12 cellular contexts compared by ENCODE assay signal in the genomic region with DNA sequence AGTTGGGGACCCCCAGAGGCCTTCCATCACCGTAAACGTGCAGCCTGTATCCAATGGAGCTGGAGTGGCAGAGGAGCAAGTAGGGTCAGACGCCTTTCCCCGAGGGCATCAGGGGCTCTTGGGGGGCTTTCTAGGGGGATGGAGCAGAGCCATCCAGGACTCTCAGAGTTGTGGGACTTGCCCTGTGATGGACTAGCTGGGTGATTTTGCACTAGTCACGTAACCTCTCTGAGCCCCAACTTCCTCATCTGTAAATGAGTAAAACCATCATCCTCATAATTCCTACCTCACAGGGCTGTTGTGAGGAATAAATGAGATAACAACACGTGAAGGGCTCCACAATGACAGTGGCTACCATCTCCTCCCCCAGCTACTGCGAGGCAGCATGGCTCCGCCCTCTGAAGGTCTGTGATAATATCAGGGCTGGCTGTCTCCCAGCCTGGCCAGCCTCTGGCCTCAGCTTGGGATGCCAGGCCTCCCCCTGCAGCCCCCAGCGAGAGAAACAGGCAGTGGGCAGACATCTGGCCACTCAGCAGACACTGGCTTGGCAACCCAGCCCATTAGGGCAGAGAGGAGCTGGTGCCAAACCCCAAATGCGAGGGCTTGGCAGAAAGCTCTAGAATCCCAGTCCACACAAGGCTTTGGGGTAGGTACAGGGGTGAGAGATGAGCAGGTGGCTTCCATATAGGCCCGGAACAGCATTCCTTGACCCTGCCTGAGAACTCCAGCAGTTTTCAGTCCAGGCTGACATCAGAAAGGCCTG. TPM values are rescaled to one million over a fixed set of nuclear protein-coding genes. Genes with fewer than 3 reads are reported as not detected.
DNase-seq lines count a peak whose midpoint lies in the region; ATAC-seq and TF ChIP-seq lines count a peak whose summit lies in the region.
"Had no signal": no experiment of that assay in that cellular context is flagged by ENCODE, and none has a peak within 500 bp of the region (broad histone marks: within the 10 kb centered on the region; RNA-seq: fewer than 3 reads in every experiment).

No MANE protein-coding gene starts in this region.

- no peak for TF ChIP-seq EP300 in sigmoid colon (IDR thresholded peaks at IDR 0.05)

- H3K9me3 Mint-ChIP-seq in HFFc6 = no peaks in the 10 kb centered on the region
- H3K9me3 Mint-ChIP-seq: central memory CD8-positive, alpha-beta T cell; T-helper 1 cell treated with Interleukin-12 subunit alpha and Interleukin-12 subunit beta and Interleukin-4 antibody, amounts not matched to agents 30 μg/mL and 1 μg/mL, for 36 hours had no signal

- intact Hi-C loops in adrenal gland (cut with DNase I) = loop anchor here (5.0 kb wide), 2 partner anchors 33 to 97 kb away; a partner anchor contains a TSS
- intact Hi-C loops in sigmoid colon (cut with DNase I) = loop anchor here (1.0 kb wide), 1 partner anchor 19 kb away; no protein-coding TSS in a partner anchor

- peaks cover 39% of the 10 kb centered on the region for H3K4me1 Mint-ChIP-seq in HFFc6 (ENCODE audit: low read depth)

- peak; percentile 16 for DNase-seq in HFFc6
- peak; percentile 53 to 88 (median 75) for DNase-seq in adrenal gland
- DNase-seq in sigmoid colon = no peak
- DNase-seq in HEK293T (ENCODE audit: extremely low spot score) = no peak
- no peak for DNase-seq in EL

- ATAC-seq in HG03108 (IDR thresholded peaks at IDR 0.05; ENCODE audit: unreplicated experiment) (no peak), HG02973 (IDR thresholded peaks at IDR 0.05; ENCODE audit: unreplicated experiment) (no peak)

- H3K4me3 Mint-ChIP-seq in HFFc6 = no peak overlapping the region
- H3K4me3 Mint-ChIP-seq: central memory CD8-positive, alpha-beta T cell; T-helper 1 cell treated with Interleukin-12 subunit alpha and Interleukin-12 subunit beta and Interleukin-4 antibody, amounts not matched to agents 30 μg/mL and 1 μg/mL, for 36 hours had no signal

- H3K9me3 ChIP-seq in adrenal gland (replicated peaks in 1 of 3) = no peaks in the 10 kb centered on the region
- H3K9me3 ChIP-seq in iPS-15b (ENCODE audit: control insufficient read depth, insufficient read depth, low read length) = no peaks in the 10 kb centered on the region
- no peaks in the 10 kb centered on the region for H3K9me3 ChIP-seq in sigmoid colon

- H3K36me3 ChIP-seq in adrenal gland (replicated peaks in 1 of 2) = no peaks in the 10 kb centered on the region
- H3K36me3 ChIP-seq in iPS-15b (ENCODE audit: control insufficient read depth, insufficient read depth, low read length) = no peaks in the 10 kb centered on the region
- no peaks in the 10 kb centered on the region for H3K36me3 ChIP-seq in sigmoid colon

- no peaks in the 10 kb centered on the region; the same call in none of the 2 replicates for H3K27me3 Mint-ChIP-seq in HFFc6 (ENCODE audit: insufficient read depth)

- peak in 1 of 2 donors; percentile 44 for TF ChIP-seq POLR2A in adrenal gland (IDR thresholded peaks at IDR 0.05)
- no peak for TF ChIP-seq POLR2A in sigmoid colon (IDR thresholded peaks at IDR 0.05)

- peak overlapping the region; percentile 66 to 92 (median 88) for H3K27ac ChIP-seq in adrenal gland
- H3K27ac ChIP-seq in sigmoid colon = peak overlapping the region; percentile 69 to 84 (median 76)

- POLR2A ChIA-PET in HEK293T (lab: Yijun Ruan, JAX) = interaction anchor here (0.9 to 1.6 kb wide), 3 partner anchors 37 to 58 kb away, joined by 3 to 5 read pairs (median 4); a partner anchor contains a TSS

- H3K27ac Mint-ChIP-seq in HFFc6 = peak overlapping the region; percentile 69; the same call in 1 of the 2 replicates
- H3K27ac Mint-ChIP-seq: T-helper 1 cell treated with Interleukin-12 subunit alpha and Interleukin-12 subunit beta and Interleukin-4 antibody, amounts not matched to agents 30 μg/mL and 1 μg/mL, for 36 hours had no signal

- no peaks in the 10 kb centered on the region for H3K27me3 ChIP-seq in adrenal gland
- peaks cover 5% of the 10 kb centered on the region for H3K27me3 ChIP-seq in iPS-15b (ENCODE audit: control insufficient read depth, insufficient read depth, low read length)
- H3K27me3 ChIP-seq in sigmoid colon = no peaks in the 10 kb centered on the region

- H3K4me3 ChIP-seq in adrenal gland (no peak overlapping the region), iPS-15b (ENCODE audit: low read depth, low read length) (peak overlapping the region; percentile 2), sigmoid colon (no peak overlapping the region)

- CTCF ChIA-PET in HEK293T (lab: Yijun Ruan, JAX) = interaction anchor here (0.5 to 3.5 kb wide), 14 partner anchors 10 to 643 kb away, joined by 3 to 21 read pairs (median 4); no protein-coding TSS in a partner anchor

- no peaks in the 10 kb centered on the region for H3K36me3 Mint-ChIP-seq in HFFc6 (ENCODE audit: low read depth)

- no peak overlapping the region for H3K9ac ChIP-seq in iPS-15b (ENCODE audit: low read depth, low read length)

- TF ChIP-seq CTCF in HFFc6 (IDR thresholded peaks at IDR 0.05) (no peak), adrenal gland (IDR thresholded peaks at IDR 0.05) (no peak), sigmoid colon (IDR thresholded peaks at IDR 0.05) (no peak)

- WGBS in adrenal gland, 4 donors = 34 to 49% (median 36%) methylated on average over 8 to 11 of the region's 11 CpGs
- WGBS in sigmoid colon, 2 donors = 38 to 62% methylated on average over 11 of the region's 11 CpGs

- H3K4me1 ChIP-seq in adrenal gland (replicated peaks in 1 of 2) (peaks cover 37 to 52% of the 10 kb centered on the region in 2 donors), iPS-15b (ENCODE audit: control insufficient read depth, insufficient read depth, low read length) (peaks cover 30% of the 10 kb centered on the region), sigmoid colon (peaks cover 0 to 42% (median 26%) of the 10 kb centered on the region in 4 donors)

TF ChIP-seq in HEK293T, 16 proteins besides CTCF, POLR2A, EP300 and RAD21:
- TF ChIP-seq ELF4 (IDR thresholded peaks at IDR 0.05) (no peak), HDGF (IDR thresholded peaks at IDR 0.05; ENCODE audit: borderline replicate concordance) (no peak), FOXA1 (IDR thresholded peaks at IDR 0.05) (no peak), L3MBTL2 (conservative IDR thresholded peaks at IDR 0.05) (no peak), LEF1 (IDR thresholded peaks at IDR 0.05; ENCODE audit: borderline replicate concordance) (no peak), FOXM1 (IDR thresholded peaks at IDR 0.05; ENCODE audit: borderline replicate concordance) (no peak), CTBP1 (IDR thresholded peaks at IDR 0.05; ENCODE audit: borderline replicate concordance) (no peak), BHLHE40 (IDR thresholded peaks at IDR 0.05; ENCODE audit: borderline replicate concordance) (no peak), FOXK2 (IDR thresholded peaks at IDR 0.05) (no peak), SUZ12 (IDR thresholded peaks at IDR 0.05) (no peak), TARDBP (IDR thresholded peaks at IDR 0.05) (no peak), ARNT (IDR thresholded peaks at IDR 0.05) (no peak), NFRKB (IDR thresholded peaks at IDR 0.05) (no peak), SP1 (IDR thresholded peaks at IDR 0.05) (no peak)
- TF ChIP-seq, protein P1, sequence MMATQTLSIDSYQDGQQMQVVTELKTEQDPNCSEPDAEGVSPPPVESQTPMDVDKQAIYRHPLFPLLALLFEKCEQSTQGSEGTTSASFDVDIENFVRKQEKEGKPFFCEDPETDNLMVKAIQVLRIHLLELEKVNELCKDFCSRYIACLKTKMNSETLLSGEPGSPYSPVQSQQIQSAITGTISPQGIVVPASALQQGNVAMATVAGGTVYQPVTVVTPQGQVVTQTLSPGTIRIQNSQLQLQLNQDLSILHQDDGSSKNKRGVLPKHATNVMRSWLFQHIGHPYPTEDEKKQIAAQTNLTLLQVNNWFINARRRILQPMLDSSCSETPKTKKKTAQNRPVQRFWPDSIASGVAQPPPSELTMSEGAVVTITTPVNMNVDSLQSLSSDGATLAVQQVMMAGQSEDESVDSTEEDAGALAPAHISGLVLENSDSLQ (IDR thresholded peaks at IDR 0.05) = no peak

RNA-seq across cellular contexts. Expression of a gene that starts 6.7 kb away (rescaled TPM):
- under 1 TPM; 0.32 to 0.71 (median 0.49) TPM for total RNA-seq in HFFc6 (2021; fragmentation: NEBNext Ultra II Directional; extraction: Animal tissue kit (Norgen Biotek cat#: 25700))
- total RNA-seq in adrenal gland = 10 to 100 TPM in 4 of 8 donors, 1 to 10 TPM in 4; 3.9 to 28.7 (median 13.0) TPM
- polyA plus RNA-seq in adrenal gland = 10 to 100 TPM in 1 of 3 donors, 1 to 10 TPM in 2; 4.6 to 11.8 (median 9.1) TPM
- 1 to 10 TPM in 3 of 4 donors, under 1 TPM in 1; 0.71 to 1.9 (median 1.5) TPM for total RNA-seq in sigmoid colon
- 10 to 100 TPM; 11.6 to 13.2 (median 13.0) TPM for polyA plus RNA-seq in sigmoid colon

RNA-seq across cellular contexts. Expression of a gene that starts 28.3 kb away (rescaled TPM):
- not detected for total RNA-seq in HFFc6 (2021; fragmentation: NEBNext Ultra II Directional; extraction: Animal tissue kit (Norgen Biotek cat#: 25700))
- total RNA-seq in adrenal gland = under 1 TPM in 1 of 8 donors, not detected in 7; under 0.01 TPM
- polyA plus RNA-seq in adrenal gland = not detected
- total RNA-seq in sigmoid colon = under 1 TPM in 1 of 4 donors, not detected in 3; 0.14 TPM
- polyA plus RNA-seq in sigmoid colon = not detected
- total RNA-seq: Calu3, renal cortical epithelial cell had no signal

RNA-seq across cellular contexts. Expression of a gene that starts 34.1 kb away (rescaled TPM):
- 10 to 100 TPM in 5 of 6 experiments, 1 to 10 TPM in 1; 8.2 to 16.1 (median 15.1) TPM for total RNA-seq in HFFc6 (2021; fragmentation: NEBNext Ultra II Directional; extraction: Animal tissue kit (Norgen Biotek cat#: 25700))
- 10 to 100 TPM; 10.3 to 46.9 (median 23.0) TPM for total RNA-seq in adrenal gland
- 10 to 100 TPM in 2 of 3 donors, 1 to 10 TPM in 1; 1.8 to 25.9 (median 20.3) TPM for polyA plus RNA-seq in adrenal gland
- 10 to 100 TPM; 23.2 to 35.2 (median 32.4) TPM for total RNA-seq in sigmoid colon
- polyA plus RNA-seq in sigmoid colon = 10 to 100 TPM in 1 of 3 donors, 1 to 10 TPM in 2; 4.9 to 12.5 (median 5.4) TPM
- total RNA-seq: Calu3 had no signal

RNA-seq across cellular contexts. Expression of a gene that starts 40.5 kb away (rescaled TPM):
- 10 to 100 TPM; 48.6 to 63.5 (median 52.7) TPM for total RNA-seq in HFFc6 (2021; fragmentation: NEBNext Ultra II Directional; extraction: Animal tissue kit (Norgen Biotek cat#: 25700))
- total RNA-seq in adrenal gland (10 to 100 TPM in 7 of 8 donors, 1 to 10 TPM in 1; 8.9 to 28.0 (median 20.6) TPM), sigmoid colon (10 to 100 TPM in 3 of 4 donors, 1 to 10 TPM in 1; 9.8 to 18.3 (median 11.8) TPM)
- polyA plus RNA-seq in adrenal gland (10 to 100 TPM in 2 of 3 donors, 1 to 10 TPM in 1; 9.6 to 13.0 (median 10.7) TPM), sigmoid colon (10 to 100 TPM in 1 of 3 donors, 1 to 10 TPM in 2; 6.2 to 26.1 (median 7.2) TPM)

RNA-seq across cellular contexts. Expression of a gene that starts 48.2 kb away (rescaled TPM):
- total RNA-seq in HFFc6 (2021; fragmentation: NEBNext Ultra II Directional; extraction: Animal tissue kit (Norgen Biotek cat#: 25700)) = 100 to 1,000 TPM; 705 to 934 (median 790) TPM
- total RNA-seq in adrenal gland = 10 to 100 TPM in 5 of 8 donors, 1 to 10 TPM in 3; 4.5 to 38.7 (median 18.2) TPM
- 10 to 100 TPM; 14.4 to 35.0 (median 26.2) TPM for polyA plus RNA-seq in adrenal gland
- 100 to 1,000 TPM in 1 of 4 donors, 10 to 100 TPM in 3; 10.4 to 214 (median 71.5) TPM for total RNA-seq in sigmoid colon
- 10 to 100 TPM in 1 of 3 donors, 1 to 10 TPM in 2; 5.3 to 61.1 (median 5.4) TPM for polyA plus RNA-seq in sigmoid colon
- total RNA-seq: Calu3 had no signal

Comparison
In these comparisons a context has a peak if more than half of its experiments do, and no peak if none do; other contexts are left out.
1. DNase-seq: peak in HFFc6 (single experiment) and adrenal gland (7 of 7); none in sigmoid colon (single experiment), HEK293T (single experiment) and EL (single experiment).